ENCODE assay signal across 18 cellular contexts in genomic region chr5:58149345-58149744, GRCh38.
DNase-seq lines count a peak whose midpoint lies in the region; ATAC-seq and TF ChIP-seq lines count a peak whose summit lies in the region.
"Had no signal": no experiment of that assay in that cellular context is flagged by ENCODE, and none has a peak within 500 bp of the region (broad histone marks: within the 10 kb centered on the region; RNA-seq: fewer than 3 reads in every experiment).

No MANE protein-coding gene starts in this region.

- no peak overlapping the region for H3K4me2 ChIP-seq in PC-3 (ENCODE audit: low read length)
- H3K4me2 ChIP-seq: neural progenitor cell had no signal

- BruUV-seq in PC-3 (replicated peaks; lab: Mats Ljungman, UMichigan): no TSS peak

- POLR2A ChIA-PET in PC-3 (lab: Charles Lee; ENCODE audit: unreplicated experiment): no interaction called here

- ATAC-seq in PC-3 (peak; percentile 61), GM18511 (IDR thresholded peaks at IDR 0.05; ENCODE audit: unreplicated experiment) (no peak)
- ATAC-seq: stimulated activated effector memory CD8-positive, alpha-beta T cell treated with anti-CD3 and anti-CD28 coated beads, Interleukin-12 subunit alpha, Interleukin-12 subunit beta, amount 100 ng/mL, for 72 hours had no signal

- no peak for TF ChIP-seq CTCF in PC-3 (conservative IDR thresholded peaks at IDR 0.05; ENCODE audit: low read depth, low read length)
- TF ChIP-seq CTCF in fibroblast of the aortic adventitia (IDR thresholded peaks at IDR 0.05; ENCODE audit: insufficient read depth, low read length): no peak

- no peaks in the 10 kb centered on the region for H3K79me2 ChIP-seq in PC-3 (ENCODE audit: low read length)

- no peak overlapping the region for H3K9ac ChIP-seq in PC-3 (ENCODE audit: low read length)
- H3K9ac ChIP-seq: neural progenitor cell had no signal

- no peak overlapping the region for H2AFZ ChIP-seq in PC-3 (ENCODE audit: low read length)
- H2AFZ ChIP-seq: neural progenitor cell had no signal

- CTCF ChIA-PET in PC-3 (lab: Charles Lee): interaction anchor here (0.8 kb wide), 1 partner anchor 261 kb away, joined by 3 read pairs; no protein-coding TSS in a partner anchor

- H3K9me3 ChIP-seq in PC-3 (ENCODE audit: low read length): no peaks in the 10 kb centered on the region
- H3K9me3 ChIP-seq: thyroid gland had no signal

- H4K20me1 ChIP-seq in PC-3 (ENCODE audit: low read length): no peaks in the 10 kb centered on the region

- no peaks in the 10 kb centered on the region for H3K36me3 ChIP-seq in PC-3 (ENCODE audit: low read depth, low read length)
- H3K36me3 ChIP-seq: neural progenitor cell, thyroid gland had no signal

- H3K9me2 ChIP-seq in PC-3 (replicated peaks; ENCODE audit: low read length): no peaks in the 10 kb centered on the region

- H3K4me1 ChIP-seq in PC-3 (ENCODE audit: insufficient read depth, low read length): peaks cover 8% of the 10 kb centered on the region; the same call in 1 of the 2 replicates
- H3K4me1 ChIP-seq: neural progenitor cell had no signal

- H3K27ac ChIP-seq in PC-3 (ENCODE audit: low read length): peak overlapping the region; percentile 39
- H3K27ac ChIP-seq: neural progenitor cell, thyroid gland had no signal

- no peaks in the 10 kb centered on the region for H3F3A ChIP-seq in PC-3 (ENCODE audit: low read length, unreplicated experiment)

- H3K4me3 ChIP-seq in PC-3 (ENCODE audit: low read length) (no peak overlapping the region), fibroblast of the aortic adventitia (ENCODE audit: low read depth, low read length) (no peak overlapping the region)
- H3K4me3 ChIP-seq: neural progenitor cell, thyroid gland had no signal

- H3K27me3 ChIP-seq in PC-3 (ENCODE audit: low read length): no peaks in the 10 kb centered on the region
- H3K27me3 ChIP-seq: neural progenitor cell, thyroid gland had no signal

- intact Hi-C loops in PC-3 (cut with micrococcal nuclease): no loop called here

- DNase-seq in NCI-H1417 (lab: John Stamatoyannopoulos, UW) (peak in 2 of 3 experiments; percentile 44 to 63), NCI-H1417 treated with DMSO at 0.1 percent for 48 hours (lab: John Stamatoyannopoulos, UW) (no peak), PC-3 (peak; percentile 48), fibroblast of the aortic adventitia (ENCODE audit: low read depth) (peak; percentile 56), NCI-H2081 treated with DMSO at 0.1 percent for 48 hours (lab: John Stamatoyannopoulos, UW) (no peak), NCI-H2029 (lab: John Stamatoyannopoulos, UW) (no peak)
- DNase-seq in activated CD4-positive, alpha-beta T cell treated with anti-CD3 and anti-CD28 coated beads for 4 hours: no peak
- DNase-seq: activated CD4-positive, alpha-beta T cell treated with anti-CD3 and anti-CD28 coated beads, Interleukin-2, amount 50 U/mL, for 1 hour; activated naive CD4-positive, alpha-beta T cell; CD4-positive, CD25-positive, alpha-beta regulatory T cell; head of caudate nucleus; islet precursor cell; MV-4-11; stimulated activated CD4-positive, alpha-beta T cell treated with anti-CD3 and anti-CD28 coated beads, Interleukin-12 subunit alpha, Interleukin-12 subunit beta, amount 100 ng/mL, for 4 hours had no signal

Comparison
In these comparisons a context has a peak if more than half of its experiments do, and no peak if none do; other contexts are left out.
1. DNase-seq: peak in NCI-H1417 (2 of 3), PC-3 (single experiment) and fibroblast of the aortic adventitia (single experiment); none in NCI-H1417 treated with DMSO at 0.1 percent for 48 hours (single experiment), NCI-H2081 treated with DMSO at 0.1 percent for 48 hours (single experiment), activated CD4-positive, alpha-beta T cell treated with anti-CD3 and anti-CD28 coated beads for 4 hours (0 of 2) and NCI-H2029 (single experiment).